Comparison of ENCODE assay signal across 1 cellular context in the genomic region with DNA sequence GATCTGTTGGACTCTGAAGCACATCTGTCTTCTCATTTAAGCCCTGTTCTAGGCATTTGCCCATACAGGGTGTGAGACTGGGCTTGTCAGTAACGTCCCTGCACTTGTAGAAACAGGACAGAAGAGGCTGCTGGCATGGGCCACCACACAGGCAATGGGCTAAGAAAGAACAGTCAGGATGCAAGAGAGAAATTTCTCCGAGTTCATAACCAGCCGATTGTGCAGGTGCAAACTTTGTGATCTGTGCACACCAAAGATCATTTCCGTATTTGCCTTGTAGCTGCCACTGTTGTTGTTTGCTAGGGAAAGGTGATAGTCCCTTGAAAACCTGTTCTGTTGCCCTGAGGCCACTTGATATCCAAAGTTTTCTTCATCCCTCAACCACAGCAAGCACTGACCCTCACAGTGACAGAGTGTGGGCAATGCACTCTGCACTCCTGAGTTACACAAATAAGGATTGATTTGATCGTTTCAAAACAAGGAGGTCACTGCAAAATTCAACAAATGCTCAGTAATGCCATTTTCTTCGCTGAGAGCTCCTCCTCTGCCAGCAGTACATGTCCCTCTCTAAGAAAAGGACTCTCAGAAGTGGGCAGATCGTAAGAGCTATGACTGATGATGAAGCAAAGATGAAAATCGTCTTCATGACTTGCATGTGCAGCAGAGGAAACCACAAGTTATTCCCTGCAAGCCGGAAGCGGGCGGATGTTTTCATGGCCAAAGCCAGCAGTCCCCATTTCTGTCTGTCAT.
TF ChIP-seq lines count a peak whose summit lies in the region.

No MANE protein-coding gene starts in this region.

TF ChIP-seq in K562, 482 proteins besides CTCF, POLR2A, EP300 and RAD21 (continued from another document):
- TF ChIP-seq, protein P1, sequence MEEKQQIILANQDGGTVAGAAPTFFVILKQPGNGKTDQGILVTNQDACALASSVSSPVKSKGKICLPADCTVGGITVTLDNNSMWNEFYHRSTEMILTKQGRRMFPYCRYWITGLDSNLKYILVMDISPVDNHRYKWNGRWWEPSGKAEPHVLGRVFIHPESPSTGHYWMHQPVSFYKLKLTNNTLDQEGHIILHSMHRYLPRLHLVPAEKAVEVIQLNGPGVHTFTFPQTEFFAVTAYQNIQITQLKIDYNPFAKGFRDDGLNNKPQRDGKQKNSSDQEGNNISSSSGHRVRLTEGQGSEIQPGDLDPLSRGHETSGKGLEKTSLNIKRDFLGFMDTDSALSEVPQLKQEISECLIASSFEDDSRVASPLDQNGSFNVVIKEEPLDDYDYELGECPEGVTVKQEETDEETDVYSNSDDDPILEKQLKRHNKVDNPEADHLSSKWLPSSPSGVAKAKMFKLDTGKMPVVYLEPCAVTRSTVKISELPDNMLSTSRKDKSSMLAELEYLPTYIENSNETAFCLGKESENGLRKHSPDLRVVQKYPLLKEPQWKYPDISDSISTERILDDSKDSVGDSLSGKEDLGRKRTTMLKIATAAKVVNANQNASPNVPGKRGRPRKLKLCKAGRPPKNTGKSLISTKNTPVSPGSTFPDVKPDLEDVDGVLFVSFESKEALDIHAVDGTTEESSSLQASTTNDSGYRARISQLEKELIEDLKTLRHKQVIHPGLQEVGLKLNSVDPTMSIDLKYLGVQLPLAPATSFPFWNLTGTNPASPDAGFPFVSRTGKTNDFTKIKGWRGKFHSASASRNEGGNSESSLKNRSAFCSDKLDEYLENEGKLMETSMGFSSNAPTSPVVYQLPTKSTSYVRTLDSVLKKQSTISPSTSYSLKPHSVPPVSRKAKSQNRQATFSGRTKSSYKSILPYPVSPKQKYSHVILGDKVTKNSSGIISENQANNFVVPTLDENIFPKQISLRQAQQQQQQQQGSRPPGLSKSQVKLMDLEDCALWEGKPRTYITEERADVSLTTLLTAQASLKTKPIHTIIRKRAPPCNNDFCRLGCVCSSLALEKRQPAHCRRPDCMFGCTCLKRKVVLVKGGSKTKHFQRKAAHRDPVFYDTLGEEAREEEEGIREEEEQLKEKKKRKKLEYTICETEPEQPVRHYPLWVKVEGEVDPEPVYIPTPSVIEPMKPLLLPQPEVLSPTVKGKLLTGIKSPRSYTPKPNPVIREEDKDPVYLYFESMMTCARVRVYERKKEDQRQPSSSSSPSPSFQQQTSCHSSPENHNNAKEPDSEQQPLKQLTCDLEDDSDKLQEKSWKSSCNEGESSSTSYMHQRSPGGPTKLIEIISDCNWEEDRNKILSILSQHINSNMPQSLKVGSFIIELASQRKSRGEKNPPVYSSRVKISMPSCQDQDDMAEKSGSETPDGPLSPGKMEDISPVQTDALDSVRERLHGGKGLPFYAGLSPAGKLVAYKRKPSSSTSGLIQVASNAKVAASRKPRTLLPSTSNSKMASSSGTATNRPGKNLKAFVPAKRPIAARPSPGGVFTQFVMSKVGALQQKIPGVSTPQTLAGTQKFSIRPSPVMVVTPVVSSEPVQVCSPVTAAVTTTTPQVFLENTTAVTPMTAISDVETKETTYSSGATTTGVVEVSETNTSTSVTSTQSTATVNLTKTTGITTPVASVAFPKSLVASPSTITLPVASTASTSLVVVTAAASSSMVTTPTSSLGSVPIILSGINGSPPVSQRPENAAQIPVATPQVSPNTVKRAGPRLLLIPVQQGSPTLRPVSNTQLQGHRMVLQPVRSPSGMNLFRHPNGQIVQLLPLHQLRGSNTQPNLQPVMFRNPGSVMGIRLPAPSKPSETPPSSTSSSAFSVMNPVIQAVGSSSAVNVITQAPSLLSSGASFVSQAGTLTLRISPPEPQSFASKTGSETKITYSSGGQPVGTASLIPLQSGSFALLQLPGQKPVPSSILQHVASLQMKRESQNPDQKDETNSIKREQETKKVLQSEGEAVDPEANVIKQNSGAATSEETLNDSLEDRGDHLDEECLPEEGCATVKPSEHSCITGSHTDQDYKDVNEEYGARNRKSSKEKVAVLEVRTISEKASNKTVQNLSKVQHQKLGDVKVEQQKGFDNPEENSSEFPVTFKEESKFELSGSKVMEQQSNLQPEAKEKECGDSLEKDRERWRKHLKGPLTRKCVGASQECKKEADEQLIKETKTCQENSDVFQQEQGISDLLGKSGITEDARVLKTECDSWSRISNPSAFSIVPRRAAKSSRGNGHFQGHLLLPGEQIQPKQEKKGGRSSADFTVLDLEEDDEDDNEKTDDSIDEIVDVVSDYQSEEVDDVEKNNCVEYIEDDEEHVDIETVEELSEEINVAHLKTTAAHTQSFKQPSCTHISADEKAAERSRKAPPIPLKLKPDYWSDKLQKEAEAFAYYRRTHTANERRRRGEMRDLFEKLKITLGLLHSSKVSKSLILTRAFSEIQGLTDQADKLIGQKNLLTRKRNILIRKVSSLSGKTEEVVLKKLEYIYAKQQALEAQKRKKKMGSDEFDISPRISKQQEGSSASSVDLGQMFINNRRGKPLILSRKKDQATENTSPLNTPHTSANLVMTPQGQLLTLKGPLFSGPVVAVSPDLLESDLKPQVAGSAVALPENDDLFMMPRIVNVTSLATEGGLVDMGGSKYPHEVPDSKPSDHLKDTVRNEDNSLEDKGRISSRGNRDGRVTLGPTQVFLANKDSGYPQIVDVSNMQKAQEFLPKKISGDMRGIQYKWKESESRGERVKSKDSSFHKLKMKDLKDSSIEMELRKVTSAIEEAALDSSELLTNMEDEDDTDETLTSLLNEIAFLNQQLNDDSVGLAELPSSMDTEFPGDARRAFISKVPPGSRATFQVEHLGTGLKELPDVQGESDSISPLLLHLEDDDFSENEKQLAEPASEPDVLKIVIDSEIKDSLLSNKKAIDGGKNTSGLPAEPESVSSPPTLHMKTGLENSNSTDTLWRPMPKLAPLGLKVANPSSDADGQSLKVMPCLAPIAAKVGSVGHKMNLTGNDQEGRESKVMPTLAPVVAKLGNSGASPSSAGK (IDR thresholded peaks at IDR 0.05) = peak; percentile 70
- TF ChIP-seq CCNT2 (IDR thresholded peaks at IDR 0.05; ENCODE audit: borderline replicate concordance, extremely low read depth, insufficient read length, low read depth, low read length) (peak; percentile 15), ARID2 (IDR thresholded peaks at IDR 0.05) (no peak), MAFG (tag; conservative IDR thresholded peaks at IDR 0.05) (peak; percentile 84), ZNF134 (CRISPR knock-in tag; conservative IDR thresholded peaks at IDR 0.05) (no peak), FOXA3 (CRISPR knock-in tag; conservative IDR thresholded peaks at IDR 0.05 in 1 of 2, IDR thresholded peaks at IDR 0.05 in 1 of 2) (no peak), MBD2 (IDR thresholded peaks at IDR 0.05; ENCODE audit: borderline replicate concordance, low read depth) (no peak), FOXK2 (conservative IDR thresholded peaks at IDR 0.05 in 1 of 2, IDR thresholded peaks at IDR 0.05 in 1 of 2; ENCODE audit: low read depth in 2 of 2) (peak; percentile 44 to 45; a peak in 3 of 4 replicates), ARID1B (IDR thresholded peaks at IDR 0.05) (peak; percentile 64; the same call in 1 of the 2 replicates), NONO (IDR thresholded peaks at IDR 0.05; ENCODE audit: low read depth in 2 of 2, low read length in 1 of 2) (no peak), ZNF75A (CRISPR knock-in tag; IDR thresholded peaks at IDR 0.05) (no peak), ELF1 (tag; IDR thresholded peaks at IDR 0.05) (peak; percentile 79), DLX4 (CRISPR knock-in tag; IDR thresholded peaks at IDR 0.05) (no peak), NCOA6 (IDR thresholded peaks at IDR 0.05) (no peak), SMARCA5 (IDR thresholded peaks at IDR 0.05) (no peak)
